In the genomic region with DNA sequence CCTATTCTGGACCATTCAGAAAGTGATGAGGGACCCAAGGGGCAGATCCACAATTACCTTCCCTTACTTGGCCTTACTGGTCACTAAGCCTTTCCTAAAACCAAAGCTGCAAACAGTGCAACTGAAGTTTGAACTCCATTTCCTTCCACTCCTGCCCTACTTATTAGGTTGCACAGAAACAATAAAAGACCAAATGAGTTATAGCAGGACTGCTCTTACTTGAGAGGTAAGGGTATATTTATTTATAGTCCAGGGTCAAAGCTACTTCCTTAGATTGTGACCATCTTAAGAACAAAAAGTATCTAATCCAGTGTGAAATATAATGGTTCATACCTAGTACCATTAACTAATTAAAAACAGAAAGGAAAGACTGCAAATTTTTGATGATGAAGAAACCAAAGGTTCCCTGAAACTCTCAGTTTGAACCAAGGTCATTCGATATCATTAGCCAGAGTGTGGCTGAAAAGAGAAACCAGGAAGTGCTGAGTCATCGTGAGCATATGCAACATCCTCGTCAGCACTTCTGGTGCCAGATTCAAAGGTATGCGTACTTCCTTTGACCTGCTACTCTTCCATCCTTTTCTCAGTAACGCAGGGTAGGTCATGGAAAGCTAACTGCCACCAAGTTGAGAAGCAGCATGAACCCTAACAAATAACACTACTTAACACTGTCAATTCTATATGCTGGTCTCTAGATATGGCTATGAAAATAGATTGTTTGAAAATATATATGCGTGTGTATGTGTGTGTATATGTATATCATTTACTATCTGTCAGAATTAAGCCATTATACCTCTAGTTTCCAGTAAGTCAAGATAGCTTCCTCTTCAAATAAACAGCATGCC, we compare ENCODE assay signal across 8 cellular contexts. TPM values are rescaled to one million over a fixed set of nuclear protein-coding genes. Genes with fewer than 3 reads are reported as not detected.
DNase-seq lines count a peak whose midpoint lies in the region; ATAC-seq and TF ChIP-seq lines count a peak whose summit lies in the region.

No MANE protein-coding gene starts in this region.

- no peaks in the 10 kb centered on the region for H3K9me3 Mint-ChIP-seq in activated naive CD4-positive, alpha-beta T cell treated with anti-CD3 and anti-CD28 coated beads, Interleukin-2, amount 50 U/mL, for 72 hours

- 14 to 17% (median 16%) methylated on average over 6 of the region's 6 CpGs for WGBS in heart left ventricle, 4 donors

- no TSS peak for BruUV-seq in Panc1 (replicated peaks; lab: Mats Ljungman, UMichigan)

- H3K27ac ChIP-seq in Panc1 (ENCODE audit: low read length) (peak overlapping the region; percentile 99), heart left ventricle (peak overlapping the region in 11 of 12 donors; percentile 47 to 77 (median 68))

- H3K4me1 ChIP-seq in Panc1 (ENCODE audit: control insufficient read depth, insufficient read depth, low read length) (peaks cover 52% of the 10 kb centered on the region), heart left ventricle (peaks cover 7 to 46% (median 26%) of the 10 kb centered on the region in 12 donors)

- POLR2A ChIA-PET in Panc1 (lab: Charles Lee): no interaction called here

- H3K27ac Mint-ChIP-seq in activated naive CD4-positive, alpha-beta T cell treated with anti-CD3 and anti-CD28 coated beads, Interleukin-2, amount 50 U/mL, for 72 hours: peak overlapping the region; percentile 91 to 96

- no peak for TF ChIP-seq CTCF in Panc1 (IDR thresholded peaks at IDR 0.05)
- no peak for TF ChIP-seq CTCF in heart left ventricle (IDR thresholded peaks at IDR 0.05)

- H3K27me3 ChIP-seq in Panc1 (ENCODE audit: control insufficient read depth, insufficient read depth, low read length) (no peaks in the 10 kb centered on the region), heart left ventricle (no peaks in the 10 kb centered on the region)

- no peak for TF ChIP-seq POLR2A in heart left ventricle (IDR thresholded peaks at IDR 0.05)

- intact Hi-C loops in Panc1 (cut with micrococcal nuclease; ENCODE audit: unreplicated experiment): loop anchor here (10.0 kb wide), 1 partner anchor 65 kb away; no protein-coding TSS in a partner anchor
- intact Hi-C loops in heart left ventricle (cut with DNase I): no loop called here
- intact Hi-C loops in sciatic nerve (cut with DNase I): no loop called here

- peak; percentile 81 for ATAC-seq in GM19452 (IDR thresholded peaks at IDR 0.05; ENCODE audit: unreplicated experiment)
- peak; percentile 70 for ATAC-seq in HG03457 (IDR thresholded peaks at IDR 0.05; ENCODE audit: unreplicated experiment)
- ATAC-seq in Panc1: peak; percentile 94
- ATAC-seq in activated naive CD4-positive, alpha-beta T cell treated with anti-CD3 and anti-CD28 coated beads, Interleukin-2, amount 50 U/mL, for 72 hours: peak; percentile 43 to 51
- peak; percentile 76 to 94 (median 90) for ATAC-seq in heart left ventricle
- ATAC-seq in sciatic nerve: peak; percentile 88

- DNase-seq in DMS 273 treated with DMSO at 0.1 percent for 48 hours (lab: John Stamatoyannopoulos, UW) (peak; percentile 87), Panc1 (ENCODE audit: low read depth, low spot score) (peak; percentile 92), heart left ventricle (peak in 4 of 5 donors; percentile 56 to 66 (median 66)), sciatic nerve (ENCODE audit: low spot score) (no peak), DMS79 (lab: John Stamatoyannopoulos, UW) (no peak)
- peak in 1 of 2 donors; percentile 51 for DNase-seq in activated naive CD4-positive, alpha-beta T cell treated with anti-CD3 and anti-CD28 coated beads, Interleukin-2, amount 50 U/mL, for 72 hours (ENCODE audit: low spot score in 2 of 2)

- no peaks in the 10 kb centered on the region for H3K36me3 ChIP-seq in Panc1 (ENCODE audit: control insufficient read depth, insufficient read depth, low read length)
- H3K36me3 ChIP-seq in heart left ventricle: no peaks in the 10 kb centered on the region

- in situ Hi-C loops in Panc1 (cut with HindIII; ENCODE audit: low pct_unique_long_range_greater_than_20kb, low sequenced_read_pairs): no loop called here

- CTCF ChIA-PET in Panc1 (lab: Charles Lee): interaction anchor here (0.6 kb wide), 1 partner anchor 385 kb away, joined by 4 read pairs; no protein-coding TSS in a partner anchor

- peaks cover 5 to 60% of the 10 kb centered on the region in 2 donors for H3K36me3 Mint-ChIP-seq in activated naive CD4-positive, alpha-beta T cell treated with anti-CD3 and anti-CD28 coated beads, Interleukin-2, amount 50 U/mL, for 72 hours

- no peaks in the 10 kb centered on the region for H3K9me3 ChIP-seq in Panc1 (ENCODE audit: control insufficient read depth, insufficient read depth, low read depth, low read length)
- no peaks in the 10 kb centered on the region for H3K9me3 ChIP-seq in heart left ventricle

- H3K4me3 ChIP-seq in Panc1 (ENCODE audit: low read depth in 2 of 2, low read length in 2 of 2) (peak overlapping the region in 1 of 2 experiments; percentile 14; a peak in 2 of 4 replicates), heart left ventricle (peak overlapping the region in 1 of 12 donors; percentile 1)

RNA-seq across cellular contexts. Expression of gene CDK6, which starts 26.8 kb away (rescaled TPM):
- total RNA-seq in Panc1 (2021; ENCODE audit: unreplicated experiment) (57.4 TPM), heart left ventricle (10 to 100 TPM; 11.9 to 40.5 (median 20.8) TPM), sciatic nerve (31.0 TPM)
- polyA plus RNA-seq in Panc1 (2012; ENCODE audit: insufficient read length): 8.6 TPM
- 100 to 1,000 TPM in 1 of 2 donors, 10 to 100 TPM in 1; 91.6 to 153 TPM for total RNA-seq in activated naive CD4-positive, alpha-beta T cell treated with anti-CD3 and anti-CD28 coated beads, Interleukin-2, amount 50 U/mL, for 72 hours
- 1 to 10 TPM; 2.2 to 7.5 TPM for polyA plus RNA-seq in heart left ventricle

Comparison
In these comparisons a context has a peak if more than half of its experiments do, and no peak if none do; other contexts are left out.
1. DNase-seq: peak in DMS 273 treated with DMSO at 0.1 percent for 48 hours (single experiment), Panc1 (single experiment) and heart left ventricle (4 of 5); none in sciatic nerve (single experiment) and DMS79 (single experiment).
2. Peak in every context shown above with its lines, with median percentiles within 50 percentile points of each other: ATAC-seq.